Comparison of ENCODE assay signal across 1 cellular context in genomic region chr9:23781111-23781510, GRCh38.
TF ChIP-seq lines count a peak whose summit lies in the region.

No MANE protein-coding gene starts in this region.

TF ChIP-seq in GM23338, 12 proteins besides CTCF, POLR2A, EP300 and RAD21 (continued from another document):
- TF ChIP-seq EZH2 (IDR thresholded peaks at IDR 0.05; ENCODE audit: low read depth, unreplicated experiment) (no peak), STAT1 (IDR thresholded peaks at IDR 0.05; ENCODE audit: unreplicated experiment) (no peak), POLR2AphosphoS5 (IDR thresholded peaks at IDR 0.05; ENCODE audit: low read depth) (no peak), REST (IDR thresholded peaks at IDR 0.05; ENCODE audit: unreplicated experiment) (no peak), CREB1 (CRISPR knock-in tag; IDR thresholded peaks at IDR 0.05; ENCODE audit: low read depth) (no peak), ZNF331 (CRISPR knock-in tag; IDR thresholded peaks at IDR 0.05; ENCODE audit: low read depth) (no peak)
